ENCODE assay signal across 8 cellular contexts in the genomic region with DNA sequence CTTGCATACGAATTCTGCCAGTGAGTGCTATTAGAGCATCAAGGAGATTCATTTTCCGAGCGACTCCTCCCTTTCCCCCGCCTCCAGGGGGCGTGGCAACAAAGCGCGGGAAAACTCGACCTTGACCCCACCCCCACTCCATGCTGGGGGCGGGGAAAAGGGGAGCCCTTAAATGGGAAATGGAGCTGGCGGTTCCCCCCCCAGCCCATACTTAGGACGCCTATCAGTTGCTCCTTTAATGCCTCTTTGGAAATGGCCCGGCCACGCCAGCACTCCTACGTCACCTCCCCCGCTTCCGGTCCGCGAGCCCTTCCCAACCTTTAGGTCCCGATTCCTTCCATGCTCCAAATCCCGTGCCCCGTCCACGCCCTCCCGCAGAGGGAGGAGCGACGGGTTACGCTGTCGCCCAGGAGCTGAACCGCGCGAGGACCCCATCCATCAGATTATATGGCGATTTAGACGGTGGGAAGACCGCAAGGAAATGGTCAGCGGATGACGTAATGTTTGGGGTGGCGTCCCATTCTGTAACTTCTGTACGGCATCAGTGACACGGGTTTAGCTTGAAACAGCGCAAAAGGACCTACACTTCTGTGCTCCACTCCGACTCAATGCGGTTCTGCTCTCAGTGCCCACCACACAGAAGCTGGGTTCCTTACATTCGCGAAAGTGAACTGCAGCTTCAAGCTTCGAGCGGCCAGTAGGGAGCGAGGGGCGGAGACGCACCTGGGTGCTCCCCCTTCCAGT. TPM values are rescaled to one million over a fixed set of nuclear protein-coding genes. Genes with fewer than 3 reads are reported as not detected.
DNase-seq lines count a peak whose midpoint lies in the region; ATAC-seq and TF ChIP-seq lines count a peak whose summit lies in the region.

No MANE protein-coding gene starts in this region.

- TF ChIP-seq CTCF in fibroblast of the aortic adventitia (IDR thresholded peaks at IDR 0.05; ENCODE audit: insufficient read depth, low read length) (no peak), nephron (IDR thresholded peaks at IDR 0.05; ENCODE audit: unreplicated experiment in 3 of 3) (no peak)

- ATAC-seq in stimulated activated naive CD8-positive, alpha-beta T cell treated with anti-CD3 and anti-CD28 coated beads, Interleukin-15, Interleukin-2, amounts not matched to agents 100 U/mL and 50 U/mL, for 24 hours: peak; percentile 25

- peaks cover 11% of the 10 kb centered on the region for H3K36me3 Mint-ChIP-seq in nephron (ENCODE audit: low read depth)

- peak overlapping the region; percentile 98 to 99 (median 98) for H3K4me3 Mint-ChIP-seq in nephron

- peak; percentile 98 for DNase-seq in EH (ENCODE audit: low read depth)
- peak; percentile 98 for DNase-seq in H7
- DNase-seq in M059J (ENCODE audit: low read depth): peak; percentile 98
- peak; percentile 98 for DNase-seq in activated effector memory CD4-positive, alpha-beta T cell treated with anti-CD3 and anti-CD28 coated beads, Interleukin-2, amount 50 U/mL, for 16 hours
- DNase-seq in fibroblast of the aortic adventitia (ENCODE audit: low read depth): peak; percentile 98
- peak; percentile 97 for DNase-seq in stimulated activated naive CD8-positive, alpha-beta T cell treated with anti-CD3 and anti-CD28 coated beads, Interleukin-15, Interleukin-2, amounts not matched to agents 100 U/mL and 50 U/mL, for 24 hours

- no peaks in the 10 kb centered on the region for H3K9me3 Mint-ChIP-seq in nephron

- no peaks in the 10 kb centered on the region; the same call in 1 of the 2 replicates for H3K27me3 ChIP-seq in H7 (ENCODE audit: control insufficient read depth, insufficient read depth, low read length)

- H3K27ac Mint-ChIP-seq in nephron: peak overlapping the region; percentile 98 to 100 (median 99)

- peaks cover 17% of the 10 kb centered on the region for H3K4me1 Mint-ChIP-seq in nephron

- peaks cover 8% of the 10 kb centered on the region for H3K36me3 ChIP-seq in H7 (replicated peaks; ENCODE audit: control insufficient read depth, insufficient read depth, low read length)

- peak overlapping the region; percentile 72 for H3K4me3 ChIP-seq in H7 (ENCODE audit: insufficient read depth, low read depth, low read length)
- H3K4me3 ChIP-seq in fibroblast of the aortic adventitia (ENCODE audit: low read depth, low read length): peak overlapping the region; percentile 99

- H3K27me3 Mint-ChIP-seq in nephron (ENCODE audit: low read depth): no peaks in the 10 kb centered on the region

- peak; percentile 78 for TF ChIP-seq POLR2A in Raji (IDR thresholded peaks at IDR 0.05; ENCODE audit: insufficient read depth, low read depth, low read length)

RNA-seq across cellular contexts. Expression of a gene that starts 0.7 kb away (rescaled TPM):
- 81.3 and 103 TPM in 2 replicates for total RNA-seq in H7 (2014; rRNA removed; shearing (Covaris generic))
- 14.3 and 27.3 TPM in 2 replicates for total RNA-seq in M059J (2014; rRNA removed; shearing (Covaris generic))
- 7.0 and 14.2 TPM in 2 replicates for total RNA-seq in fibroblast of the aortic adventitia (ENCODE audit: low replicate concordance)

RNA-seq across cellular contexts. Expression of a gene that starts 26.9 kb away (rescaled TPM):
- total RNA-seq in H7 (2014; rRNA removed; shearing (Covaris generic)): 373 and 381 TPM in 2 replicates
- total RNA-seq in M059J (2014; rRNA removed; shearing (Covaris generic)): 285 and 291 TPM in 2 replicates
- 111 and 139 TPM in 2 replicates for total RNA-seq in fibroblast of the aortic adventitia (ENCODE audit: low replicate concordance)

RNA-seq across cellular contexts. Expression of a gene that starts 45.8 kb away (rescaled TPM):
- total RNA-seq in H7 (2014; rRNA removed; shearing (Covaris generic)): 33.4 and 36.2 TPM in 2 replicates
- total RNA-seq in M059J (2014; rRNA removed; shearing (Covaris generic)): 40.7 and 52.2 TPM in 2 replicates
- 38.8 and 41.0 TPM in 2 replicates for total RNA-seq in fibroblast of the aortic adventitia (ENCODE audit: low replicate concordance)

Comparison
In these comparisons a context has a peak if more than half of its experiments do, and no peak if none do; other contexts are left out.
1. Peak in every context shown above with its lines: DNase-seq, ATAC-seq and H3K4me3 ChIP-seq.